Comparison of ENCODE assay signal across 9 cellular contexts in the genomic region with DNA sequence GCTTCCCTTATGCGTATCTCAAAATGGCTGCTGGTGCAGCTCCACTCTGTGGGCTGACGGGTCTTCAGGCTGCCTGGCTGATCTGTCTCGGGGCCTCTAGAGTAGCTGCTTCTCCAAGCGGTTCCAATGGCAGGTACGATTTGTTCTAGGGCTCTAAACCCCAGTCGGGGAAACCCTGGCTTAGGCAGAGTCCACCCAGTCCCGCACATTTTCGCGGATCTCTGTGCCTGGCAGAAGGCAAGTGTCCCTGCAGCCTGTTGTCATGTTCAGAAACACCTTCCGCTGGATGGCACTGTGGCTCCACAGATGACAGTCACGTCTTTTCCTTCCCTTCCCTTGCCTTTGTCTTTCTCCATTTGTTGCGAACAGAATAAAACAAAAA. TPM values are rescaled to one million over a fixed set of nuclear protein-coding genes. Genes with fewer than 3 reads are reported as not detected.
DNase-seq lines count a peak whose midpoint lies in the region; ATAC-seq lines count a peak whose summit lies in the region.
"Had no signal": no experiment of that assay in that cellular context is flagged by ENCODE, and none has a peak within 500 bp of the region (broad histone marks: within the 10 kb centered on the region; RNA-seq: fewer than 3 reads in every experiment).

No MANE protein-coding gene starts in this region.

- intact Hi-C loops in activated CD4-positive, alpha-beta T cell treated with anti-CD3 and anti-CD28 coated beads, Interleukin-2, amount 10 ng/mL, durations not matched to agents 24 days and 14 days (cut with micrococcal nuclease) = no loop called here

- H3K27me3 Mint-ChIP-seq in natural killer cell treated with Interleukin-12 subunit alpha and Interleukin-12 subunit beta and Interleukin-15 and Interleukin-18, amount 100 ng/mL, for 72 hours = no peaks in the 10 kb centered on the region
- no peaks in the 10 kb centered on the region for H3K27me3 Mint-ChIP-seq in activated CD4-positive, alpha-beta T cell treated with anti-CD3 and anti-CD28 coated beads, Interleukin-2, amount 10 ng/mL, durations not matched to agents 24 days and 14 days

- H3K4me1 Mint-ChIP-seq in natural killer cell treated with Interleukin-12 subunit alpha and Interleukin-12 subunit beta and Interleukin-15 and Interleukin-18, amount 100 ng/mL, for 72 hours (ENCODE audit: low read depth in 2 of 2) = peaks cover 18 to 22% of the 10 kb centered on the region in 2 donors
- peaks cover 28% of the 10 kb centered on the region for H3K4me1 Mint-ChIP-seq in activated CD4-positive, alpha-beta T cell treated with anti-CD3 and anti-CD28 coated beads, Interleukin-2, amount 10 ng/mL, durations not matched to agents 24 days and 14 days

- H3K4me3 Mint-ChIP-seq in natural killer cell treated with Interleukin-12 subunit alpha and Interleukin-12 subunit beta and Interleukin-15 and Interleukin-18, amount 100 ng/mL, for 72 hours = no peak overlapping the region
- no peak overlapping the region for H3K4me3 Mint-ChIP-seq in activated CD4-positive, alpha-beta T cell treated with anti-CD3 and anti-CD28 coated beads, Interleukin-2, amount 10 ng/mL, durations not matched to agents 24 days and 14 days
- H3K4me3 Mint-ChIP-seq: activated naive CD4-positive, alpha-beta T cell treated with anti-CD3 and anti-CD28 coated beads for 36 hours had no signal

- H3K36me3 Mint-ChIP-seq in natural killer cell treated with Interleukin-12 subunit alpha and Interleukin-12 subunit beta and Interleukin-15 and Interleukin-18, amount 100 ng/mL, for 72 hours = no peaks in the 10 kb centered on the region
- peaks cover 4% of the 10 kb centered on the region for H3K36me3 Mint-ChIP-seq in activated CD4-positive, alpha-beta T cell treated with anti-CD3 and anti-CD28 coated beads, Interleukin-2, amount 10 ng/mL, durations not matched to agents 24 days and 14 days (ENCODE audit: low read depth)

- DNase-seq in C1 segment of cervical spinal cord (lab: John Stamatoyannopoulos, UW) = peak in 13 of 14 donors; percentile 8 to 86 (median 80)
- DNase-seq in M059J (ENCODE audit: low read depth) = peak; percentile 80
- peak; percentile 27 for DNase-seq in cerebellum (ENCODE audit: low spot score)
- peak; percentile 63 for DNase-seq in natural killer cell treated with Interleukin-12 subunit alpha and Interleukin-12 subunit beta and Interleukin-15 and Interleukin-18, amount 100 ng/mL, for 72 hours (ENCODE audit: low spot score)
- DNase-seq in activated CD4-positive, alpha-beta T cell treated with anti-CD3 and anti-CD28 coated beads, Interleukin-2, amount 10 ng/mL, durations not matched to agents 24 days and 14 days = no peak
- DNase-seq in DMS114 treated with DMSO at 0.1 percent for 48 hours (lab: John Stamatoyannopoulos, UW; ENCODE audit: unreplicated experiment) = no peak
- DNase-seq: activated naive CD4-positive, alpha-beta T cell treated with anti-CD3 and anti-CD28 coated beads for 36 hours had no signal

- no peaks in the 10 kb centered on the region for H3K9me3 Mint-ChIP-seq in natural killer cell treated with Interleukin-12 subunit alpha and Interleukin-12 subunit beta and Interleukin-15 and Interleukin-18, amount 100 ng/mL, for 72 hours
- H3K9me3 Mint-ChIP-seq in activated CD4-positive, alpha-beta T cell treated with anti-CD3 and anti-CD28 coated beads, Interleukin-2, amount 10 ng/mL, durations not matched to agents 24 days and 14 days = no peaks in the 10 kb centered on the region
- H3K9me3 Mint-ChIP-seq: activated naive CD4-positive, alpha-beta T cell treated with anti-CD3 and anti-CD28 coated beads for 36 hours had no signal

- peak in 1 of 2 donors; percentile 52 for ATAC-seq in natural killer cell treated with Interleukin-12 subunit alpha and Interleukin-12 subunit beta and Interleukin-15 and Interleukin-18, amount 100 ng/mL, for 72 hours
- ATAC-seq in HG03135 (IDR thresholded peaks at IDR 0.05; ENCODE audit: unreplicated experiment) (no peak), GM21390 (IDR thresholded peaks at IDR 0.05; ENCODE audit: unreplicated experiment) (no peak)

- peak overlapping the region in 1 of 2 donors; percentile 12 for H3K27ac Mint-ChIP-seq in natural killer cell treated with Interleukin-12 subunit alpha and Interleukin-12 subunit beta and Interleukin-15 and Interleukin-18, amount 100 ng/mL, for 72 hours
- H3K27ac Mint-ChIP-seq in activated CD4-positive, alpha-beta T cell treated with anti-CD3 and anti-CD28 coated beads, Interleukin-2, amount 10 ng/mL, durations not matched to agents 24 days and 14 days = no peak overlapping the region
- H3K27ac Mint-ChIP-seq: activated naive CD4-positive, alpha-beta T cell treated with anti-CD3 and anti-CD28 coated beads for 36 hours had no signal

RNA-seq across cellular contexts. Expression of a gene that starts 54.4 kb away (rescaled TPM):
- total RNA-seq in M059J (2014; rRNA removed; shearing (Covaris generic)) = 6.7 and 14.5 TPM in 2 replicates
- total RNA-seq in cerebellum = 16.3 TPM
- total RNA-seq in natural killer cell treated with Interleukin-12 subunit alpha and Interleukin-12 subunit beta and Interleukin-15 and Interleukin-18, amount 100 ng/mL, for 72 hours = 10 to 100 TPM; 12.7 to 35.3 TPM
- 29.8 and 29.9 TPM in 2 replicates for total RNA-seq in activated CD4-positive, alpha-beta T cell treated with anti-CD3 and anti-CD28 coated beads, Interleukin-2, amount 10 ng/mL, durations not matched to agents 24 days and 14 days

Comparison
In these comparisons a context has a peak if more than half of its experiments do, and no peak if none do; other contexts are left out.
1. DNase-seq: peak in C1 segment of cervical spinal cord (13 of 14), M059J (single experiment), cerebellum (single experiment) and natural killer cell treated with Interleukin-12 subunit alpha and Interleukin-12 subunit beta and Interleukin-15 and Interleukin-18, amount 100 ng/mL, for 72 hours (single experiment); none in activated CD4-positive, alpha-beta T cell treated with anti-CD3 and anti-CD28 coated beads, Interleukin-2, amount 10 ng/mL, durations not matched to agents 24 days and 14 days (single experiment) and DMS114 treated with DMSO at 0.1 percent for 48 hours (single experiment).